In the genomic region with DNA sequence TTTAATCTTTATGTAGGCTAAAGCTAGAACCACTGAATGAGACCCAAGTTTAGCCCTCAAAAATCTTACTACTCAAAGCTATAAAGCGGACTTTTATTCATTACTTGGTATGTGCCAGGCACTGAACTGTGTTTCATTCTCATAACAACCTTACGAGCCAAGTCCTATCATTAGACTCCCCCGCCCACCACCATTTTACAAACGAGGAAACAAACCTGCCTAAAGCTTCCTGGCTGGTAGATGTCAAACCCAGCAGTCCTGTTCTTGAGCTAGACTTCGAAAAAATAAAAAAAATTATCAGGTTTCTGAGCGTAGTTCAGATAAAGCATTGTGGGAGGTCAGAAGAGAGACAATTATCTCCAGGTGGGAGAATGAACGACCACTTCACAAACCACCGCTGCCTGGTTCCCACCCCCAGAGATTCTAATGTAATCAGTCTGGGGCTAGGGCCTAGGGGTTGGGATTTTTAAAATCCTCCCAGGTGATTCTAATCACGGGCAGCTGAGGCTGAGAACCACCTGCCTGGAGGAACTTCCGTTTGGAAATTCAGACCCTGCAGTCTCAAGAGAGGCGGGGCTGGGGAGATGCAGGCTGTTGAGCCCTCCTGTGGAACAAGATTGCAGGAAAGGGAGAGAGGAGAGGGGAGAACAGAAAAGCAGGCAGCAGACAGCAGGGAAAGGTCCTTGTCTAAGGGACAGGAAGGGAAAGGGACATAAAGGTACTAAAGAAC, we compare ENCODE assay signal across 8 cellular contexts. TPM values are rescaled to one million over a fixed set of nuclear protein-coding genes. Genes with fewer than 3 reads are reported as not detected.
A peak's percentile ranks its signal among the peaks of the same experiment; 100 is the strongest.
DNase-seq lines count a peak whose midpoint lies in the region; ATAC-seq and TF ChIP-seq lines count a peak whose summit lies in the region.

No MANE protein-coding gene starts in this region.

- no peaks in the 10 kb centered on the region for H3K9me2 ChIP-seq in GM23248 (ENCODE audit: insufficient read depth)

- H3K36me3 ChIP-seq in GM23248 (ENCODE audit: low read depth) (no peaks in the 10 kb centered on the region), sigmoid colon (no peaks in the 10 kb centered on the region)

- H3K79me2 ChIP-seq in GM23248 (ENCODE audit: insufficient read depth): no peaks in the 10 kb centered on the region

- peaks cover 54% of the 10 kb centered on the region for H3F3A ChIP-seq in GM23248 (ENCODE audit: insufficient read depth)

- H2AFZ ChIP-seq in GM23248: peak overlapping the region; percentile 40

- WGBS in GM23248 (ENCODE audit: low coverage in 1 of 2, low lambda C conversion rate in 2 of 2, missing lambda C conversion rate in 2 of 2), 2 experiments: 62 to 64% methylated on average over 11 of the region's 11 CpGs
- WGBS in sigmoid colon, 2 donors: 17 to 58% methylated on average over 11 of the region's 11 CpGs

- no peaks in the 10 kb centered on the region for H4K20me1 ChIP-seq in GM23248 (ENCODE audit: insufficient read depth)

- no peak for TF ChIP-seq POLR2A in sigmoid colon (IDR thresholded peaks at IDR 0.05)

- H3K9me3 ChIP-seq in GM23248 (ENCODE audit: low read depth) (no peaks in the 10 kb centered on the region), sigmoid colon (no peaks in the 10 kb centered on the region)

- no peak for TF ChIP-seq EP300 in sigmoid colon (IDR thresholded peaks at IDR 0.05)

- ATAC-seq in GM21619 (IDR thresholded peaks at IDR 0.05; ENCODE audit: unreplicated experiment): no peak
- no peak for ATAC-seq in HG03342 (IDR thresholded peaks at IDR 0.05; ENCODE audit: unreplicated experiment)

- peaks cover 60% of the 10 kb centered on the region for H3K4me1 ChIP-seq in GM23248 (ENCODE audit: insufficient read depth)
- H3K4me1 ChIP-seq in sigmoid colon: peaks cover 0 to 60% (median 31%) of the 10 kb centered on the region in 4 donors

- DNase-seq in GM23248: no peak
- peak; percentile 92 for DNase-seq in NCI-H2227 (lab: John Stamatoyannopoulos, UW; ENCODE audit: unreplicated experiment)
- DNase-seq in epithelial cell of esophagus (ENCODE audit: low read depth): peak; percentile 75
- DNase-seq in sigmoid colon: no peak
- no peak for DNase-seq in nucleus accumbens (lab: John Stamatoyannopoulos, UW)
- DNase-seq in DMS114 treated with DMSO at 0.1 percent for 48 hours (lab: John Stamatoyannopoulos, UW; ENCODE audit: unreplicated experiment): no peak

- in situ Hi-C loops in GM23248 (cut with MboI): no loop called here

- peak overlapping the region; percentile 98 for H3K27ac ChIP-seq in GM23248
- H3K27ac ChIP-seq in sigmoid colon: peak overlapping the region; percentile 75 to 83 (median 80)

- intact Hi-C loops in sigmoid colon (cut with DNase I): no loop called here

- peak overlapping the region; percentile 50 for H3K4me2 ChIP-seq in GM23248 (ENCODE audit: unreplicated experiment)

- H3K4me3 ChIP-seq in GM23248 (0 out of 2 replicates have a peak overlapping the region, but pooled peaks have one; percentile 7), epithelial cell of esophagus (ENCODE audit: low read length) (peak overlapping the region; percentile 25), sigmoid colon (peak overlapping the region in 1 of 4 donors; percentile 4)

- no peak for TF ChIP-seq CTCF in epithelial cell of esophagus (IDR thresholded peaks at IDR 0.05; ENCODE audit: insufficient read depth, low read depth, low read length, missing control alignments)
- no peak for TF ChIP-seq CTCF in sigmoid colon (IDR thresholded peaks at IDR 0.05)

- H3K9ac ChIP-seq in GM23248: peak overlapping the region; percentile 75

- no peaks in the 10 kb centered on the region for H3K27me3 ChIP-seq in GM23248 (replicated peaks; ENCODE audit: insufficient read depth)
- H3K27me3 ChIP-seq in sigmoid colon: no peaks in the 10 kb centered on the region

RNA-seq across cellular contexts. Expression of a gene that starts 8.6 kb away (rescaled TPM):
- total RNA-seq in GM23248 (2014; rRNA removed; shearing (Covaris generic)): 0.63 and 1.3 TPM in 2 replicates
- polyA plus RNA-seq in GM23248 (2016; fragmentation: Nextera tagmentation; extraction: Ambion mirVana): 2.6 and 3.4 TPM in 2 replicates
- under 1 TPM in 1 of 4 donors, not detected in 3; 0.36 TPM for total RNA-seq in sigmoid colon
- 10 to 100 TPM; 27.6 to 86.9 (median 34.7) TPM for polyA plus RNA-seq in sigmoid colon

Comparison
In these comparisons a context has a peak if more than half of its experiments do, and no peak if none do; other contexts are left out.
1. DNase-seq: peak in NCI-H2227 (single experiment) and epithelial cell of esophagus (single experiment); none in GM23248 (single experiment), sigmoid colon (single experiment), nucleus accumbens (0 of 56) and DMS114 treated with DMSO at 0.1 percent for 48 hours (single experiment).